Comparison of ENCODE assay signal across 10 cellular contexts in genomic region chr1:226632169-226632884, GRCh38.
DNase-seq lines count a peak whose midpoint lies in the region; ATAC-seq and TF ChIP-seq lines count a peak whose summit lies in the region.
"Had no signal": no experiment of that assay in that cellular context is flagged by ENCODE, and none has a peak within 500 bp of the region (broad histone marks: within the 10 kb centered on the region; RNA-seq: fewer than 3 reads in every experiment).

No MANE protein-coding gene starts in this region.

- TF ChIP-seq CTCF in spleen (IDR thresholded peaks at IDR 0.05 in 8 of 11, conservative IDR thresholded peaks at IDR 0.05 in 3 of 11) (no peak), brain microvascular endothelial cell (IDR thresholded peaks at IDR 0.05; ENCODE audit: low read depth, low read length, missing control alignments) (no peak), BE2C (IDR thresholded peaks at IDR 0.05; ENCODE audit: low read depth, low read length) (no peak)

- DNase-seq in NCI-H524 (lab: John Stamatoyannopoulos, UW) (peak; percentile 39 to 40), NCI-H524 treated with DMSO at 0.1 percent for 48 hours (lab: John Stamatoyannopoulos, UW) (no peak), T-helper 17 cell (peak in 1 of 3 donors; percentile 2), germinal center (ENCODE audit: low spot score) (peak; percentile 64), spleen (peak; percentile 78), SKM-1 treated with dmso at 0.1 percent for 144 hours (lab: John Stamatoyannopoulos, UW; ENCODE audit: unreplicated experiment) (no peak), brain microvascular endothelial cell (no peak), BE2C (no peak)
- DNase-seq: IMR-90, NCI-H2029 had no signal

- no peaks in the 10 kb centered on the region for H3K9me3 ChIP-seq in T-helper 17 cell (ENCODE audit: control insufficient read depth, low read length, poor library complexity, severe bottlenecking)
- H3K9me3 ChIP-seq in spleen: no peaks in the 10 kb centered on the region
- H3K9me3 ChIP-seq in BE2C: no peaks in the 10 kb centered on the region

- peaks cover 14% of the 10 kb centered on the region for H3K36me3 Mint-ChIP-seq in T-helper 17 cell (ENCODE audit: low read depth)

- peaks cover 34% of the 10 kb centered on the region for H3K4me1 Mint-ChIP-seq in T-helper 17 cell

- in situ Hi-C loops in brain microvascular endothelial cell (cut with HindIII; ENCODE audit: low pct_ligation_motif_present, low sequenced_read_pairs): loop anchor here (25.0 kb wide), 2 partner anchors 205 to 805 kb away; no protein-coding TSS in a partner anchor

- no peak overlapping the region for H3K27ac Mint-ChIP-seq in T-helper 17 cell

- 88 to 92% (median 90%) methylated on average over 9 of the region's 9 CpGs for WGBS in spleen, 5 donors

- H3K4me3 Mint-ChIP-seq in T-helper 17 cell: peak overlapping the region; percentile 36

- H3K4me3 ChIP-seq in spleen (no peak overlapping the region), brain microvascular endothelial cell (ENCODE audit: low read depth, low read length) (no peak overlapping the region), BE2C (ENCODE audit: low read depth, low read length) (no peak overlapping the region)

- TF ChIP-seq POLR2A in spleen (IDR thresholded peaks at IDR 0.05): no peak

- H3K27me3 ChIP-seq in spleen (replicated peaks in 1 of 7) (no peaks in the 10 kb centered on the region), brain microvascular endothelial cell (replicated peaks) (no peaks in the 10 kb centered on the region), BE2C (no peaks in the 10 kb centered on the region)

- H3K4me1 ChIP-seq in spleen: peaks cover 19 to 68% (median 50%) of the 10 kb centered on the region in 6 donors
- H3K4me1 ChIP-seq in BE2C: no peaks in the 10 kb centered on the region

- intact Hi-C loops in spleen (cut with DNase I; ENCODE audit: low total_unique reads): loop anchor here (5.0 kb wide), 1 partner anchor 195 kb away; no protein-coding TSS in a partner anchor

- H3K36me3 ChIP-seq in spleen: peaks cover 0 to 77% (median 31%) of the 10 kb centered on the region in 6 donors
- H3K36me3 ChIP-seq in brain microvascular endothelial cell (replicated peaks): no peaks in the 10 kb centered on the region
- H3K36me3 ChIP-seq in BE2C: no peaks in the 10 kb centered on the region

- no peaks in the 10 kb centered on the region for H3K27me3 Mint-ChIP-seq in T-helper 17 cell

- no peak for ATAC-seq in T-helper 17 cell

- H3K27ac ChIP-seq in spleen (peak overlapping the region in 7 of 8 donors; percentile 5 to 86 (median 79)), brain microvascular endothelial cell (no peak overlapping the region)

Comparison
In these comparisons a context has a peak if more than half of its experiments do, and no peak if none do; other contexts are left out.
1. DNase-seq: peak in NCI-H524 (2 of 2), germinal center (single experiment) and spleen (single experiment); none in NCI-H524 treated with DMSO at 0.1 percent for 48 hours (single experiment), SKM-1 treated with dmso at 0.1 percent for 144 hours (single experiment), brain microvascular endothelial cell (single experiment) and BE2C (single experiment).